ENCODE assay signal across 15 cellular contexts in the genomic region with DNA sequence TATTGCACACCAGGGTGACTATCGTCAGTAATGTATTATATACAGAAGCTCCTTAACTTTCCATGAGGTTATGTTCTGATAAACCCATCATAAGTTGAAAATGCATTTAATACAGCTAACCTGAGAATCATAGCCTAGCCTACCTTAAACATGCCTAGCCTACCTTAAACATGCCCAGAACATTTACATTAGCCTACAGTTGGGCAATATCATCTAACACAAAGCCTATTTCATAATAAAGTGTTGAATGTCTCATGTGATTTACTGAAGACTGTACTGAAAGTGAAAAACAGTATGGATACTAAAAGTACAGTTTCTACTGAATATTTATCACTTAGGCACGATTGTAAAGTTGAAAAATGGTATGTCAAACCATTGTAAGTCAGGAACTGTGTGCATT. TPM values are rescaled to one million over a fixed set of nuclear protein-coding genes. Genes with fewer than 3 reads are reported as not detected.
DNase-seq lines count a peak whose midpoint lies in the region; ATAC-seq and TF ChIP-seq lines count a peak whose summit lies in the region.
"Had no signal": no experiment of that assay in that cellular context is flagged by ENCODE, and none has a peak within 500 bp of the region (broad histone marks: within the 10 kb centered on the region; RNA-seq: fewer than 3 reads in every experiment).

No MANE protein-coding gene starts in this region.

- no peaks in the 10 kb centered on the region for H3K36me3 ChIP-seq in trophoblast cell (ENCODE audit: control insufficient read depth in 1 of 2, insufficient read depth in 2 of 2, low read length in 2 of 2)

- H3K14ac ChIP-seq in trophoblast cell (ENCODE audit: low read length): no peak overlapping the region

- H3K4me2 ChIP-seq in trophoblast cell (ENCODE audit: low read length): no peak overlapping the region

- peak overlapping the region; percentile 14 for H3K4ac ChIP-seq in trophoblast cell (ENCODE audit: low read depth, low read length)

- peaks cover 6% of the 10 kb centered on the region for H3K27me3 Mint-ChIP-seq in Calu3 (ENCODE audit: unreplicated experiment)
- H3K27me3 Mint-ChIP-seq: CD8-positive, alpha-beta memory T cell had no signal

- H3K36me3 Mint-ChIP-seq in Calu3 (ENCODE audit: insufficient read depth, unreplicated experiment): peaks cover 23% of the 10 kb centered on the region

- no peaks in the 10 kb centered on the region for H3K27me3 ChIP-seq in trophoblast cell (ENCODE audit: insufficient read depth, low read length)

- peaks cover 26% of the 10 kb centered on the region for H3K79me1 ChIP-seq in trophoblast cell (ENCODE audit: low read length)

- H3K23ac ChIP-seq in trophoblast cell (ENCODE audit: low read length): no peak overlapping the region

- ATAC-seq in HG03460 (IDR thresholded peaks at IDR 0.05; ENCODE audit: unreplicated experiment) (no peak), GM18505 (IDR thresholded peaks at IDR 0.05; ENCODE audit: unreplicated experiment) (no peak)

- no peak overlapping the region for H3K9ac ChIP-seq in trophoblast cell (ENCODE audit: low read length)
- H3K9ac ChIP-seq: parathyroid adenoma had no signal

- no peak overlapping the region for H2BK5ac ChIP-seq in trophoblast cell (ENCODE audit: low read depth, low read length, poor library complexity)

- H3K4me1 ChIP-seq in trophoblast cell (ENCODE audit: control insufficient read depth in 1 of 2, insufficient read depth in 2 of 2, low read length in 2 of 2): peaks cover 23 to 24% of the 10 kb centered on the region in 2 experiments

- H4K12ac ChIP-seq in trophoblast cell (ENCODE audit: low read depth, low read length): no peak overlapping the region

- no peak overlapping the region for H2AFZ ChIP-seq in trophoblast cell (ENCODE audit: insufficient read depth, low read length, poor library complexity)
- H2AFZ ChIP-seq: parathyroid adenoma had no signal

- no peak overlapping the region for H2BK120ac ChIP-seq in trophoblast cell (ENCODE audit: insufficient read depth, low read length, poor library complexity)

- H2BK12ac ChIP-seq in trophoblast cell (ENCODE audit: low read length): no peak overlapping the region

- H3K9me3 ChIP-seq in trophoblast cell (ENCODE audit: insufficient read depth, low read depth, low read length): no peaks in the 10 kb centered on the region

- no TSS peak for BruUV-seq in Calu3 (replicated peaks; lab: Mats Ljungman, UMichigan)

- no peak overlapping the region for H4K8ac ChIP-seq in trophoblast cell (ENCODE audit: low read depth, low read length)

- no peak for TF ChIP-seq POLR2A in GM18505 (IDR thresholded peaks at IDR 0.05; ENCODE audit: borderline replicate concordance, extremely low read depth, insufficient read depth, insufficient read length)

- H4K91ac ChIP-seq in trophoblast cell (ENCODE audit: low read depth, low read length): no peak overlapping the region

- intact Hi-C loops in Calu3 (cut with micrococcal nuclease; ENCODE audit: unreplicated experiment): no loop called here

- peak overlapping the region; percentile 87 for H3K4me3 ChIP-seq in GM08714 (ENCODE audit: low read length)
- peak overlapping the region; percentile 85 for H3K4me3 ChIP-seq in coronary artery
- H3K4me3 ChIP-seq in trophoblast cell (ENCODE audit: low read depth, low read length): no peak overlapping the region

- no peak overlapping the region for H3K18ac ChIP-seq in trophoblast cell (ENCODE audit: low read length)

- TF ChIP-seq CTCF in coronary artery (IDR thresholded peaks at IDR 0.05) (no peak), Calu3 (IDR thresholded peaks at IDR 0.05; ENCODE audit: unreplicated experiment) (no peak)

- H3K4me3 Mint-ChIP-seq in Calu3 (ENCODE audit: low read depth, unreplicated experiment): no peak overlapping the region

- peaks cover 3% of the 10 kb centered on the region for H3K79me2 ChIP-seq in trophoblast cell (ENCODE audit: control insufficient read depth, insufficient read depth, low read length, poor library complexity)

- no CpG with 5 or more reads among the region's 2 CpGs for WGBS in trophoblast cell (ENCODE audit: extremely low coverage, insufficient coverage, insufficient read length)

- H2AK5ac ChIP-seq in trophoblast cell (ENCODE audit: low read length): no peak overlapping the region

- CTCF ChIA-PET in Calu3 (lab: Charles Lee): interaction anchor here (0.7 kb wide), 1 partner anchor 8 kb away, joined by 3 read pairs; no protein-coding TSS in a partner anchor

- no peak overlapping the region for H3K27ac Mint-ChIP-seq in Calu3 (ENCODE audit: unreplicated experiment)

- H3K9me3 Mint-ChIP-seq in Calu3 (ENCODE audit: low read depth, unreplicated experiment): no peaks in the 10 kb centered on the region
- H3K9me3 Mint-ChIP-seq: CD8-positive, alpha-beta memory T cell had no signal

- peaks cover 11% of the 10 kb centered on the region for H3K4me1 Mint-ChIP-seq in Calu3 (ENCODE audit: low read depth, unreplicated experiment)

- DNase-seq in MV-4-11 (lab: John Stamatoyannopoulos, UW): peak; percentile 28
- DNase-seq in coronary artery (ENCODE audit: low spot score): no peak
- no peak for DNase-seq in trophoblast cell
- DNase-seq in Calu3: no peak
- DNase-seq in NCI-H524 (lab: John Stamatoyannopoulos, UW): no peak
- DNase-seq: activated CD8-positive, alpha-beta memory T cell treated with anti-CD3 and anti-CD28 coated beads, Interleukin-2, amount 50 U/mL, for 48 hours; CD8-positive, alpha-beta memory T cell; hippocampal formation; NCI-H1092; NCI-H446 treated with DMSO at 0.1 percent for 48 hours; stimulated activated CD4-positive, alpha-beta T cell treated with anti-CD3 and anti-CD28 coated beads, Interleukin-1b, Interleukin-23, amount 100 ng/mL, for 48 hours had no signal

- H3K27ac ChIP-seq in coronary artery (no peak overlapping the region), trophoblast cell (ENCODE audit: low read depth, low read length) (no peak overlapping the region)

RNA-seq across cellular contexts. Expression of gene GM2A, which starts 1.5 kb away (rescaled TPM):
- 103 and 109 TPM in 2 replicates for polyA plus RNA-seq in trophoblast cell (2013)
- total RNA-seq in Calu3 (2022): 21.1 and 22.4 TPM in 2 replicates

RNA-seq across cellular contexts. Expression of gene CCDC69, which starts 30.6 kb away (rescaled TPM):
- 9.9 and 10.2 TPM in 2 replicates for polyA plus RNA-seq in trophoblast cell (2013)
- 0.69 and 1.0 TPM in 2 replicates for total RNA-seq in Calu3 (2022)

RNA-seq across cellular contexts. Expression of gene SLC36A3, which starts 49.0 kb away (rescaled TPM):
- polyA plus RNA-seq in trophoblast cell (2013): not detected in 2 replicates
- total RNA-seq in Calu3 (2022): not detected in 2 replicates
- total RNA-seq: CD8-positive, alpha-beta memory T cell had no signal
- polyA plus RNA-seq: CD8-positive, alpha-beta memory T cell had no signal
